Comparison of ENCODE assay signal across 18 cellular contexts in the genomic region with DNA sequence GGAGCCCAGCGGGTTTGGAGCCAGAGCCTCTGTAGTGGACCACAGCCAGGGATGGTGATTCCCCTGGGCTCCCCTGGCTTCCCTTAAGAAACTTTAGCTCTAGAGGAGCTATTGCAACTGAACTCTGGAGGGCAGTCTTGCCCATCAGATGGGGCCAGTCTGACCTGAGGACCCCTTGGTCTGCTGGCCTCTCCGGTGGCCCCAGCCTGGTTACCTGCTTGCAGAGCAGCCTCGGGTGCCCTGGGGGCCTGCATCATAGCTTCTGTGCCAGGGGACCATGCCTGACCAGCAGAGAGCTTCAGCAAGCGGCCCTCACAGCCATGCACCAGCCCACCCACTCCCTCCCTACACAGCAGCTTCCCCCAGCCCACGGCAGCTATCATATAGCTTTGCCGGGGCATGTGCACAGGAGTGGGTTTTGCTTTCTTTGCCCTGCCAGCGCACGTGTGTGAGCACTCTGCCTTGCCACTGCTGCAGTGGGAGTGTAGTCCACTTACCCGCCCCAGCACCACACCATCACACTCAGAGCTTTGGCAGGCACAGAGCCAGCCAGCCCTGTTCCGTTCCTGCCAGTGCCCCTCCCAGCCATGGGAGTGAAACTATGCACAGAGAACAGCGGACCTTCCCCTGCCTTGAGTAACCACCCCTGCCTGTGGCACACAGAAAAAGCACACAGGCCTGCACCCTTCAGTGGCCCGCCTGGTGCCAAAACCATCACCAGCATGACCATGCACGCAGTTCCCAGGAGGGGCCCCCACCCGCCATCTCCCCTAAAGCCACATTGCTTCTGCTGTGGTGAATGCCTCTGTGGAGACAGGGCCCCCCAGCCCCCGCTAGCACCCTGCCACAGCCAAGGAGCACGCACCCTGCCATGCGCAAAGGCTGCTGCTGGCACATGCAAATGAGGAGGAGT.
A peak's percentile ranks its signal among the peaks of the same experiment; 100 is the strongest.
DNase-seq lines count a peak whose midpoint lies in the region; ATAC-seq, FAIRE-seq and TF ChIP-seq lines count a peak whose summit lies in the region.
"Had no signal": no experiment of that assay in that cellular context is flagged by ENCODE, and none has a peak within 500 bp of the region (broad histone marks: within the 10 kb centered on the region; RNA-seq: fewer than 3 reads in every experiment).

No MANE protein-coding gene starts in this region.

- H3K27ac ChIP-seq in right lobe of liver (no peak overlapping the region), HepG2 (ENCODE audit: extremely low read length, insufficient read depth, low read length) (no peak overlapping the region), mesendoderm (ENCODE audit: low read depth, low read length) (no peak overlapping the region)
- H3K27ac ChIP-seq: SK-N-MC had no signal

- WGBS in right lobe of liver (ENCODE audit: insufficient coverage, low coverage, low lambda C conversion rate, missing lambda C conversion rate): 57% methylated on average over 4 of the region's 17 CpGs
- 32% methylated on average over 6 of the region's 17 CpGs for WGBS in HepG2 (ENCODE audit: low lambda C conversion rate)
- WGBS in mesendoderm (ENCODE audit: extremely low coverage, insufficient coverage, low lambda C conversion rate): no CpG with 5 or more reads among the region's 17 CpGs

- no peak overlapping the region for H3K23ac ChIP-seq in mesendoderm (ENCODE audit: low read length)

- no peak overlapping the region for H2BK15ac ChIP-seq in mesendoderm (replicated peaks; ENCODE audit: low read depth)

- peak in 1 of 4 donors; percentile 29 for ATAC-seq in right lobe of liver
- ATAC-seq in HepG2: no peak
- ATAC-seq in stimulated activated memory B cell treated with anti-CD40 and anti-IgM and Interleukin-4, amounts not matched to agents 10 μg/mL and 1 μg/mL and 100 μg/mL, for 72 hours: no peak
- ATAC-seq: HCT116, natural killer cell had no signal

- H3K4me3 Mint-ChIP-seq in chondrocyte (ENCODE audit: unreplicated experiment): no peak overlapping the region
- no peak overlapping the region for H3K4me3 Mint-ChIP-seq in stimulated activated memory B cell treated with anti-CD40 and anti-IgM and Interleukin-4, amounts not matched to agents 10 μg/mL and 1 μg/mL and 100 μg/mL, for 72 hours
- H3K4me3 Mint-ChIP-seq: activated T-cell treated with anti-CD3 and anti-CD28 coated beads, Interleukin-2, amount 50 U/mL, for 24 hours; natural killer cell had no signal

- POLR2A ChIA-PET in HepG2 (lab: Yijun Ruan, JAX): no interaction called here

- in situ Hi-C loops in HepG2 (cut with HindIII; ENCODE audit: extremely low pct_ligation_motif_present, low pct_unique_long_range_greater_than_20kb): no loop called here

- DNase-seq in right lobe of liver (peak; percentile 9 to 43 (median 36)), HepG2 (ENCODE audit: low spot score) (no peak), chondrocyte (ENCODE audit: low spot score) (peak; percentile 72), mesendoderm (peak; percentile 80), UCSD-AML1 (lab: John Stamatoyannopoulos, UW; ENCODE audit: unreplicated experiment) (no peak), SKM-1 treated with dmso at 0.1 percent for 144 hours (lab: John Stamatoyannopoulos, UW; ENCODE audit: unreplicated experiment) (no peak)
- DNase-seq in stimulated activated CD4-positive, alpha-beta T cell treated with anti-CD3 and anti-CD28 coated beads, Interleukin-12 subunit alpha, Interleukin-12 subunit beta, amount 100 ng/mL, for 4 hours: no peak
- DNase-seq: activated T-cell treated with anti-CD3 and anti-CD28 coated beads, Interleukin-2, amount 50 U/mL, for 24 hours; Caco-2; caudate nucleus; GDM1; mammary epithelial cell; natural killer cell; NCI-H1436; NCI-H446 had no signal

- no peak overlapping the region for H3K56ac ChIP-seq in mesendoderm (ENCODE audit: low read length)

- H3K27me3 ChIP-seq in right lobe of liver (no peaks in the 10 kb centered on the region), HepG2 (ENCODE audit: control insufficient read depth in 1 of 2, insufficient read depth in 2 of 2, low read length in 2 of 2) (no peaks in the 10 kb centered on the region), mesendoderm (ENCODE audit: insufficient read depth, low read length, poor library complexity) (no peaks in the 10 kb centered on the region)

- no peak overlapping the region for H3K18ac ChIP-seq in mesendoderm (ENCODE audit: low read length)

- no peaks in the 10 kb centered on the region for H3K79me2 ChIP-seq in HepG2 (ENCODE audit: insufficient read depth, low read length)
- no peaks in the 10 kb centered on the region for H3K79me2 ChIP-seq in mesendoderm (ENCODE audit: control insufficient read depth, insufficient read depth, low read length)

- no peaks in the 10 kb centered on the region for H3K4me1 ChIP-seq in right lobe of liver
- no peaks in the 10 kb centered on the region for H3K4me1 ChIP-seq in HepG2 (ENCODE audit: insufficient read depth, low read length)
- H3K4me1 ChIP-seq in mesendoderm (ENCODE audit: control insufficient read depth, low read depth, low read length): no peaks in the 10 kb centered on the region
- H3K4me1 ChIP-seq: Caco-2 had no signal

- peaks cover 10% of the 10 kb centered on the region for H3K27me3 Mint-ChIP-seq in chondrocyte (ENCODE audit: low read depth)
- H3K27me3 Mint-ChIP-seq in stimulated activated memory B cell treated with anti-CD40 and anti-IgM and Interleukin-4, amounts not matched to agents 10 μg/mL and 1 μg/mL and 100 μg/mL, for 72 hours: no peaks in the 10 kb centered on the region
- H3K27me3 Mint-ChIP-seq: activated T-cell treated with anti-CD3 and anti-CD28 coated beads, Interleukin-2, amount 50 U/mL, for 24 hours had no signal

- no peak for TF ChIP-seq EP300 in HepG2 (IDR thresholded peaks at IDR 0.05; ENCODE audit: low read depth in 2 of 2, low read length in 2 of 2)
- no peak for TF ChIP-seq EP300 in HepG2 (CRISPR knock-in tag; IDR thresholded peaks at IDR 0.05; ENCODE audit: borderline replicate concordance)

- TF ChIP-seq RAD21 in HepG2 (CRISPR knock-in tag; IDR thresholded peaks at IDR 0.05): no peak

- no peaks in the 10 kb centered on the region for H3K79me1 ChIP-seq in mesendoderm (ENCODE audit: low read length)

- no TSS peak for BruUV-seq in HepG2 (replicated peaks; lab: Mats Ljungman, UMichigan)

- H2BK5ac ChIP-seq in mesendoderm (ENCODE audit: low read length): no peak overlapping the region

- no peak overlapping the region for H3K4me2 ChIP-seq in HepG2 (ENCODE audit: low read depth, low read length)
- H3K4me2 ChIP-seq in mesendoderm (ENCODE audit: low read length): no peak overlapping the region

- FAIRE-seq in HepG2 (lab: Jason Lieb, UNC): no peak

- H3K4ac ChIP-seq in mesendoderm (ENCODE audit: low read depth, low read length): no peak overlapping the region

- H3K4me1 Mint-ChIP-seq in chondrocyte (ENCODE audit: low read depth): no peaks in the 10 kb centered on the region
- H3K4me1 Mint-ChIP-seq in stimulated activated memory B cell treated with anti-CD40 and anti-IgM and Interleukin-4, amounts not matched to agents 10 μg/mL and 1 μg/mL and 100 μg/mL, for 72 hours: no peaks in the 10 kb centered on the region
- H3K4me1 Mint-ChIP-seq: natural killer cell had no signal

- H3K9ac ChIP-seq in HepG2 (ENCODE audit: insufficient read depth, low read depth, low read length) (no peak overlapping the region), mesendoderm (ENCODE audit: low read length) (no peak overlapping the region)

- H4K5ac ChIP-seq in mesendoderm (ENCODE audit: low read length): no peak overlapping the region

- no peaks in the 10 kb centered on the region for H3K9me3 ChIP-seq in right lobe of liver
- H3K9me3 ChIP-seq in HepG2 (ENCODE audit: low read length): peaks cover 73% of the 10 kb centered on the region
- H3K9me3 ChIP-seq: Caco-2 had no signal

- H3K27ac Mint-ChIP-seq in chondrocyte (ENCODE audit: unreplicated experiment): no peak overlapping the region
- no peak overlapping the region for H3K27ac Mint-ChIP-seq in stimulated activated memory B cell treated with anti-CD40 and anti-IgM and Interleukin-4, amounts not matched to agents 10 μg/mL and 1 μg/mL and 100 μg/mL, for 72 hours
- H3K27ac Mint-ChIP-seq: activated T-cell treated with anti-CD3 and anti-CD28 coated beads, Interleukin-2, amount 50 U/mL, for 24 hours; natural killer cell had no signal

- intact Hi-C loops in right lobe of liver (cut with DNase I) (no loop called here), HepG2 (cut with micrococcal nuclease; ENCODE audit: unreplicated experiment) (no loop called here)

- no peak overlapping the region for H2AFZ ChIP-seq in HepG2 (ENCODE audit: low read length)

- TF ChIP-seq POLR2A in right lobe of liver (IDR thresholded peaks at IDR 0.05): no peak
- no peak for TF ChIP-seq POLR2A in HepG2 (IDR thresholded peaks at IDR 0.05; ENCODE audit: insufficient read depth in 1 of 2, low read depth in 2 of 2, low read length in 2 of 2)

- CTCF ChIA-PET in HepG2 (lab: Yijun Ruan, JAX; ENCODE audit: low intra/inter-chr PET ratio, low total read pairs): no interaction called here

- H3K36me3 Mint-ChIP-seq in chondrocyte (ENCODE audit: low read depth): no peaks in the 10 kb centered on the region
- H3K36me3 Mint-ChIP-seq in stimulated activated memory B cell treated with anti-CD40 and anti-IgM and Interleukin-4, amounts not matched to agents 10 μg/mL and 1 μg/mL and 100 μg/mL, for 72 hours: no peaks in the 10 kb centered on the region
- H3K36me3 Mint-ChIP-seq: natural killer cell had no signal

- no peak overlapping the region for H2AK5ac ChIP-seq in mesendoderm (ENCODE audit: low read length)

- H2BK120ac ChIP-seq in mesendoderm (ENCODE audit: low read depth, low read length): no peak overlapping the region

- H4K20me1 ChIP-seq in HepG2 (ENCODE audit: insufficient read depth, low read length): no peaks in the 10 kb centered on the region

- H3K36me3 ChIP-seq in right lobe of liver (no peaks in the 10 kb centered on the region), HepG2 (replicated peaks in 1 of 2; ENCODE audit: control insufficient read depth in 1 of 2, insufficient read depth in 2 of 2, low read length in 2 of 2) (no peaks in the 10 kb centered on the region), mesendoderm (ENCODE audit: control insufficient read depth, insufficient read depth, low read length) (no peaks in the 10 kb centered on the region)

- H4K8ac ChIP-seq in mesendoderm (ENCODE audit: low read depth, low read length): no peak overlapping the region

- no peak overlapping the region for H3K4me3 ChIP-seq in right lobe of liver
- no peak overlapping the region for H3K4me3 ChIP-seq in HepG2 (replicated peaks in 1 of 3; ENCODE audit: insufficient read depth in 1 of 3, low read depth in 2 of 3, low read length in 3 of 3)
- no peak overlapping the region for H3K4me3 ChIP-seq in mesendoderm (ENCODE audit: low read length)
- H3K4me3 ChIP-seq: SK-N-MC had no signal

- peaks cover 13% of the 10 kb centered on the region for H3K9me3 Mint-ChIP-seq in chondrocyte (ENCODE audit: low read depth)
- peaks cover 8% of the 10 kb centered on the region for H3K9me3 Mint-ChIP-seq in stimulated activated memory B cell treated with anti-CD40 and anti-IgM and Interleukin-4, amounts not matched to agents 10 μg/mL and 1 μg/mL and 100 μg/mL, for 72 hours

- TF ChIP-seq CTCF in right lobe of liver (IDR thresholded peaks at IDR 0.05) (no peak), HepG2 (CRISPR knock-in tag; IDR thresholded peaks at IDR 0.05) (no peak), chondrocyte (IDR thresholded peaks at IDR 0.05) (peak; percentile 36)

TF ChIP-seq in HepG2, 621 proteins besides CTCF, POLR2A, EP300 and RAD21 (continues in another document):
- TF ChIP-seq DMAP1 (CRISPR knock-in tag; IDR thresholded peaks at IDR 0.05): no peak

Comparison
In these comparisons a context has a peak if more than half of its experiments do, and no peak if none do; other contexts are left out.
1. DNase-seq: peak in right lobe of liver (3 of 3), chondrocyte (single experiment) and mesendoderm (single experiment); none in HepG2 (single experiment), UCSD-AML1 (single experiment), SKM-1 treated with dmso at 0.1 percent for 144 hours (single experiment) and stimulated activated CD4-positive, alpha-beta T cell treated with anti-CD3 and anti-CD28 coated beads, Interleukin-12 subunit alpha, Interleukin-12 subunit beta, amount 100 ng/mL, for 4 hours (single experiment).